In genomic region chr3:147409143-147410121, GRCh38 we compare ENCODE assay signal across 10 cellular contexts. TPM values are rescaled to one million over a fixed set of nuclear protein-coding genes. Genes with fewer than 3 reads are reported as not detected.
DNase-seq lines count a peak whose midpoint lies in the region; ATAC-seq and TF ChIP-seq lines count a peak whose summit lies in the region.
"Had no signal": no experiment of that assay in that cellular context is flagged by ENCODE, and none has a peak within 500 bp of the region (broad histone marks: within the 10 kb centered on the region; RNA-seq: fewer than 3 reads in every experiment).

Gene ZIC1 (plus strand): TSS chr3:147409365. CDS start chr3:147410113, 748 bp downstream.

- in situ Hi-C loops in brain microvascular endothelial cell (cut with HindIII; ENCODE audit: low pct_ligation_motif_present, low sequenced_read_pairs) = loop anchor here (25.0 kb wide), 1 partner anchor 678 kb away; no protein-coding TSS in a partner anchor

- no peak for ATAC-seq in right cardiac atrium
- no peak for ATAC-seq in HG02763 (IDR thresholded peaks at IDR 0.05; ENCODE audit: unreplicated experiment)
- no peak for ATAC-seq in GM21423 (IDR thresholded peaks at IDR 0.05; ENCODE audit: unreplicated experiment)

- intact Hi-C loops in right cardiac atrium (cut with DNase I) = no loop called here
- intact Hi-C loops in cardiac septum (cut with DNase I) = no loop called here

- no peaks in the 10 kb centered on the region for H3K27me3 ChIP-seq in right cardiac atrium (ENCODE audit: control insufficient read depth, insufficient read depth)
- no peaks in the 10 kb centered on the region for H3K27me3 ChIP-seq in brain microvascular endothelial cell (replicated peaks)
- H3K27me3 ChIP-seq in effector memory CD4-positive, alpha-beta T cell (replicated peaks; ENCODE audit: control insufficient read depth, insufficient read depth, low read length, poor library complexity, severe bottlenecking) = peaks cover 64% of the 10 kb centered on the region

- peak within 1 kb of the TSS; percentile 16 for H3K4me3 ChIP-seq in right cardiac atrium (ENCODE audit: low read length)
- H3K4me3 ChIP-seq in brain microvascular endothelial cell (ENCODE audit: low read depth, low read length) = peak within 1 kb of the TSS; percentile 72
- no peak within 1 kb of the TSS for H3K4me3 ChIP-seq in effector memory CD4-positive, alpha-beta T cell (ENCODE audit: insufficient read depth, low read depth, low read length, poor library complexity, severe bottlenecking)

- TF ChIP-seq CTCF in brain microvascular endothelial cell (IDR thresholded peaks at IDR 0.05; ENCODE audit: low read depth, low read length, missing control alignments) = no peak

- H3K27ac ChIP-seq in right cardiac atrium (ENCODE audit: low read length) (no peak within 1 kb of the TSS), brain microvascular endothelial cell (peak within 1 kb of the TSS; percentile 85)
- H3K27ac ChIP-seq in effector memory CD4-positive, alpha-beta T cell (ENCODE audit: insufficient read depth, low read length, poor library complexity, severe bottlenecking) = no peak within 1 kb of the TSS
- H3K27ac ChIP-seq: VCaP had no signal

- DNase-seq in right cardiac atrium (no peak), cardiac septum (ENCODE audit: low spot score) (no peak), brain microvascular endothelial cell (peak; percentile 86), middle frontal gyrus (ENCODE audit: extremely low spot score, low spot score) (peak; percentile 44), SW 1271 (lab: John Stamatoyannopoulos, UW) (no peak)
- no peak for DNase-seq in effector memory CD4-positive, alpha-beta T cell
- DNase-seq: stimulated activated CD8-positive, alpha-beta memory T cell treated with anti-CD3 and anti-CD28 coated beads, Interleukin-4, amount 100 ng/mL, for 48 hours had no signal

- H3K36me3 ChIP-seq in brain microvascular endothelial cell (replicated peaks) = peaks cover 6% of the 10 kb centered on the region
- H3K36me3 ChIP-seq in effector memory CD4-positive, alpha-beta T cell (ENCODE audit: control insufficient read depth, insufficient read depth, low read length) = no peaks in the 10 kb centered on the region

- H3K4me1 ChIP-seq in right cardiac atrium (ENCODE audit: control insufficient read depth, insufficient read depth, low read length) = peaks cover 11% of the 10 kb centered on the region
- peaks cover 13% of the 10 kb centered on the region for H3K4me1 ChIP-seq in effector memory CD4-positive, alpha-beta T cell (ENCODE audit: control insufficient read depth, insufficient read depth, low read length, poor library complexity, severe bottlenecking)

- no peaks in the 10 kb centered on the region for H3K9me3 ChIP-seq in right cardiac atrium (ENCODE audit: control insufficient read depth, low read length)
- H3K9me3 ChIP-seq in effector memory CD4-positive, alpha-beta T cell (ENCODE audit: control insufficient read depth, low read length) = no peaks in the 10 kb centered on the region

- WGBS in right cardiac atrium = 7% methylated on average over 80 of the region's 80 CpGs

RNA-seq across cellular contexts. Expression of gene ZIC1, which starts in this region (rescaled TPM):
- total RNA-seq in right cardiac atrium (under 1 TPM in 1 of 4 donors, not detected in 3; 0.95 TPM), cardiac septum (not detected)
- polyA plus RNA-seq in right cardiac atrium = not detected

Comparison
In these comparisons a context has a peak if more than half of its experiments do, and no peak if none do; other contexts are left out.
1. DNase-seq: peak in brain microvascular endothelial cell (single experiment) and middle frontal gyrus (single experiment); none in right cardiac atrium (0 of 3), cardiac septum (single experiment), effector memory CD4-positive, alpha-beta T cell (0 of 3) and SW 1271 (0 of 2).